ENCODE assay signal across 8 cellular contexts in genomic region chr11:5123802-5124521, GRCh38. TPM values are rescaled to one million over a fixed set of nuclear protein-coding genes. Genes with fewer than 3 reads are reported as not detected.
DNase-seq lines count a peak whose midpoint lies in the region; ATAC-seq and TF ChIP-seq lines count a peak whose summit lies in the region.

No MANE protein-coding gene starts in this region.

- peaks cover 14% of the 10 kb centered on the region for H3K27me3 Mint-ChIP-seq in activated CD8-positive, alpha-beta T cell treated with anti-CD3 and anti-CD28 coated beads for 36 hours
- peaks cover 9 to 24% (median 16%) of the 10 kb centered on the region in 5 donors for H3K27me3 Mint-ChIP-seq in naive thymus-derived CD4-positive, alpha-beta T cell

- no peaks in the 10 kb centered on the region for H3K36me3 ChIP-seq in naive thymus-derived CD4-positive, alpha-beta T cell (ENCODE audit: control insufficient read depth in 2 of 3, insufficient read depth in 3 of 3, low read length in 3 of 3)
- H3K36me3 ChIP-seq in thoracic aorta: no peaks in the 10 kb centered on the region

- no peak overlapping the region for H3K4me3 ChIP-seq in naive thymus-derived CD4-positive, alpha-beta T cell (ENCODE audit: low read length)
- no peak overlapping the region for H3K4me3 ChIP-seq in thoracic aorta

- no peaks in the 10 kb centered on the region for H3K36me3 Mint-ChIP-seq in activated CD8-positive, alpha-beta T cell treated with anti-CD3 and anti-CD28 coated beads for 36 hours (ENCODE audit: low read depth)
- no peaks in the 10 kb centered on the region for H3K36me3 Mint-ChIP-seq in naive thymus-derived CD4-positive, alpha-beta T cell

- H3K4me1 Mint-ChIP-seq in activated CD8-positive, alpha-beta T cell treated with anti-CD3 and anti-CD28 coated beads for 36 hours (ENCODE audit: low read depth): no peaks in the 10 kb centered on the region
- H3K4me1 Mint-ChIP-seq in naive thymus-derived CD4-positive, alpha-beta T cell: peaks cover 0 to 2% (median 0%) of the 10 kb centered on the region in 7 donors

- H3K4me1 ChIP-seq in naive thymus-derived CD4-positive, alpha-beta T cell (ENCODE audit: control insufficient read depth in 2 of 2, insufficient read depth in 2 of 2, low read length in 2 of 2): no peaks in the 10 kb centered on the region
- no peaks in the 10 kb centered on the region for H3K4me1 ChIP-seq in thoracic aorta (ENCODE audit: control insufficient read depth in 1 of 2, low read depth in 2 of 2)

- CTCF ChIA-PET in activated CD8-positive, alpha-beta T cell treated with anti-CD3 and anti-CD28 coated beads for 36 hours (lab: Charles Lee): interaction anchor here (0.7 to 2.5 kb wide), 6 partner anchors 8 to 772 kb away, joined by 3 to 19 read pairs (median 4); no protein-coding TSS in a partner anchor
- CTCF ChIA-PET in naive thymus-derived CD4-positive, alpha-beta T cell (lab: Charles Lee): interaction anchor here (0.7 kb wide), 1 partner anchor 685 kb away, joined by 4 read pairs; no protein-coding TSS in a partner anchor

- no peak overlapping the region for H3K4me3 Mint-ChIP-seq in activated CD8-positive, alpha-beta T cell treated with anti-CD3 and anti-CD28 coated beads for 36 hours
- H3K4me3 Mint-ChIP-seq in naive thymus-derived CD4-positive, alpha-beta T cell: no peak overlapping the region

- DNase-seq in CD1c-positive myeloid dendritic cell (ENCODE audit: extremely low spot score): peak; percentile 60
- DNase-seq in NCI-H510A treated with DMSO at 0.1 percent for 48 hours (lab: John Stamatoyannopoulos, UW): peak; percentile 14
- peak; percentile 69 for DNase-seq in activated CD8-positive, alpha-beta T cell treated with anti-CD3 and anti-CD28 coated beads for 36 hours
- DNase-seq in naive thymus-derived CD4-positive, alpha-beta T cell: peak in 8 of 9 donors; percentile 8 to 46 (median 28)
- DNase-seq in thoracic aorta (ENCODE audit: low spot score): no peak

- no peak overlapping the region for H3K27ac ChIP-seq in naive thymus-derived CD4-positive, alpha-beta T cell (ENCODE audit: low read depth, low read length)
- no peak overlapping the region for H3K27ac ChIP-seq in thoracic aorta

- H3K9me3 Mint-ChIP-seq in activated CD8-positive, alpha-beta T cell treated with anti-CD3 and anti-CD28 coated beads for 36 hours: no peaks in the 10 kb centered on the region
- no peaks in the 10 kb centered on the region for H3K9me3 Mint-ChIP-seq in naive thymus-derived CD4-positive, alpha-beta T cell

- ATAC-seq in GM18873 (IDR thresholded peaks at IDR 0.05; ENCODE audit: low FRiP score, unreplicated experiment): peak; percentile 59
- ATAC-seq in HG03139 (IDR thresholded peaks at IDR 0.05; ENCODE audit: unreplicated experiment): peak; percentile 96
- ATAC-seq in activated CD8-positive, alpha-beta T cell treated with anti-CD3 and anti-CD28 coated beads for 36 hours: peak; percentile 62
- peak; percentile 73 for ATAC-seq in esophagus mucosa
- peak; percentile 67 for ATAC-seq in naive thymus-derived CD4-positive, alpha-beta T cell
- no peak for ATAC-seq in thoracic aorta (ENCODE audit: insufficient number of reproducible peaks, low FRiP score, low read depth)

- no peak overlapping the region for H3K27ac Mint-ChIP-seq in activated CD8-positive, alpha-beta T cell treated with anti-CD3 and anti-CD28 coated beads for 36 hours
- no peak overlapping the region for H3K27ac Mint-ChIP-seq in naive thymus-derived CD4-positive, alpha-beta T cell

- no peaks in the 10 kb centered on the region for H3K9me3 ChIP-seq in naive thymus-derived CD4-positive, alpha-beta T cell (ENCODE audit: control insufficient read depth in 2 of 3, low read length in 3 of 3)
- no peaks in the 10 kb centered on the region for H3K9me3 ChIP-seq in thoracic aorta

- POLR2A ChIA-PET in activated CD8-positive, alpha-beta T cell treated with anti-CD3 and anti-CD28 coated beads for 36 hours (lab: Charles Lee): no interaction called here
- POLR2A ChIA-PET in naive thymus-derived CD4-positive, alpha-beta T cell (lab: Charles Lee): no interaction called here

- peak; percentile 84 for TF ChIP-seq CTCF in activated CD8-positive, alpha-beta T cell treated with anti-CD3 and anti-CD28 coated beads for 36 hours (IDR thresholded peaks at IDR 0.05)
- peak; percentile 45 for TF ChIP-seq CTCF in thoracic aorta (IDR thresholded peaks at IDR 0.05)

- intact Hi-C loops in activated CD8-positive, alpha-beta T cell treated with anti-CD3 and anti-CD28 coated beads for 36 hours (cut with micrococcal nuclease): loop anchor here (5.0 to 10.0 kb wide), 3 partner anchors 161 to 681 kb away; partner anchors contain the start of genes OR51M1 and OR52N2
- intact Hi-C loops in naive thymus-derived CD4-positive, alpha-beta T cell (cut with micrococcal nuclease): loop anchor here (1.0 to 10.0 kb wide), 4 partner anchors 168 to 684 kb away; partner anchors contain the start of genes OR52N2 (in 2 of the 2), TRIM22 (in 1 of the 2) and TRIM5 (in 1 of the 2)

- no peaks in the 10 kb centered on the region for H3K27me3 ChIP-seq in naive thymus-derived CD4-positive, alpha-beta T cell (ENCODE audit: control insufficient read depth in 2 of 2, insufficient read depth in 2 of 2, low read length in 2 of 2)
- H3K27me3 ChIP-seq in thoracic aorta (replicated peaks; ENCODE audit: insufficient read depth): no peaks in the 10 kb centered on the region

RNA-seq across cellular contexts. Expression of gene OR52A5, which starts 14.2 kb away (rescaled TPM):
- not detected for total RNA-seq in activated CD8-positive, alpha-beta T cell treated with anti-CD3 and anti-CD28 coated beads for 36 hours
- total RNA-seq in esophagus mucosa: not detected
- not detected for total RNA-seq in naive thymus-derived CD4-positive, alpha-beta T cell
- polyA plus RNA-seq in naive thymus-derived CD4-positive, alpha-beta T cell: not detected
- total RNA-seq in thoracic aorta: not detected

RNA-seq across cellular contexts. Expression of gene OR52A1, which starts 30.6 kb away (rescaled TPM):
- total RNA-seq in activated CD8-positive, alpha-beta T cell treated with anti-CD3 and anti-CD28 coated beads for 36 hours: not detected
- not detected for total RNA-seq in esophagus mucosa
- not detected for total RNA-seq in naive thymus-derived CD4-positive, alpha-beta T cell
- not detected for polyA plus RNA-seq in naive thymus-derived CD4-positive, alpha-beta T cell
- not detected for total RNA-seq in thoracic aorta

RNA-seq across cellular contexts. Expression of gene OR52E1, which starts 54.6 kb away (rescaled TPM):
- total RNA-seq in activated CD8-positive, alpha-beta T cell treated with anti-CD3 and anti-CD28 coated beads for 36 hours: not detected
- total RNA-seq in esophagus mucosa (not detected), thoracic aorta (not detected)
- total RNA-seq in naive thymus-derived CD4-positive, alpha-beta T cell: not detected
- not detected for polyA plus RNA-seq in naive thymus-derived CD4-positive, alpha-beta T cell
